13 cellular contexts compared by ENCODE assay signal in the genomic region with DNA sequence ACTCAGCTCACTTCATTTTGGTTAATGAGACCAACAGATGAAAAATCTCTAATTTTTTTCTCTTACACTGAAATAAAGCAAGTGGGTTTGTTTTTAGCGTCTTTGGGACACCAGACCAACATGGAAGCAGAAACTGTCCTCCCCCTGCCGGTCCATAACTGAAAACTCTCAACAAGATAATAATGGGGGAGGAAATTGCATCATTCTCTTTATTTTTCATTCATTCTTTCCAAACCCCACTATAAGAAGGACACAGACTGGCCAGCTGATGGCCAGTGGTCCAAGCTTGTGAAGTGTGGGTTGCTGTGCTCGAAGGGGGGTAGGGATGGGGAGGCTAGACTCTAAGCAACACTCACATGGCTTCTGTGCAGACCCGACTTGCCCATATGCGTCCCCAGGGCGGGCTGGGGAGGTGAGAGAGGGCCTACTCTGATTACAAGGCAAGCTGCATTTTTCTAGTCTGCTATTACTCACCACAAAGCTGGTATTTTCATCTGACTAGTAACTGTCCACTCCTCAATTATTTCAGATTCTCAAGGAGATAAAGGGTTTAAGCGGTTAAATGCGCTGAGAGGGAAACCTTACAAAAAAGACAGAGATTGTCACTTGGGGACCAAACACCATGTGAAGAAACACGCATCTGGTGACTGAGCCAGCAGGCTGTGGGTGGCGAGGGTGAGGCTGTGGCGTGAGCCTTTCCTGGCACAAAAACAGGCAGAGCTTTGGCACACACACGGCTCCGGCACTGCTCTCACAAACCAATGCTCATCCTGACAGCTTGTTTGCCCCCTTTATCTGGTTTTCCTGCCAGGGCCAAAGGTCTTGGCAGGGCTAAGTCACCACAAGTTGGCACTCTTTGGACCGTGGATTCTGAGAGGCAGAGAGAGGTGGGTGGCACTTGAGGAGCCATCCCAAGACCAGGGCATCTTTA. TPM values are rescaled to one million over a fixed set of nuclear protein-coding genes. Genes with fewer than 3 reads are reported as not detected.
DNase-seq lines count a peak whose midpoint lies in the region; ATAC-seq and TF ChIP-seq lines count a peak whose summit lies in the region.
"Had no signal": no experiment of that assay in that cellular context is flagged by ENCODE, and none has a peak within 500 bp of the region (broad histone marks: within the 10 kb centered on the region; RNA-seq: fewer than 3 reads in every experiment).

No MANE protein-coding gene starts in this region.

- H3K36me3 Mint-ChIP-seq in activated B cell treated with CpG ODN at 0.5 μM for 24 hours (ENCODE audit: low read depth): peaks cover 98% of the 10 kb centered on the region

- H3K27me3 Mint-ChIP-seq in activated B cell treated with CpG ODN at 0.5 μM for 24 hours: no peaks in the 10 kb centered on the region

- no peak overlapping the region for H3K4me3 Mint-ChIP-seq in activated B cell treated with CpG ODN at 0.5 μM for 24 hours

- CTCF ChIA-PET in activated B cell treated with CpG ODN at 0.5 μM for 24 hours (lab: Charles Lee): no interaction called here

- peak overlapping the region; percentile 54 for H3K27ac Mint-ChIP-seq in activated B cell treated with CpG ODN at 0.5 μM for 24 hours

- POLR2A ChIA-PET in activated B cell treated with CpG ODN at 0.5 μM for 24 hours (lab: Charles Lee): interaction anchor here (1.7 kb wide), 1 partner anchor 14 kb away, joined by 3 read pairs; no protein-coding TSS in a partner anchor

- H3K9me3 Mint-ChIP-seq in activated B cell treated with CpG ODN at 0.5 μM for 24 hours: no peaks in the 10 kb centered on the region

- DNase-seq in G401 (ENCODE audit: low spot score) (peak; percentile 46), activated B cell treated with CpG ODN at 0.5 μM for 24 hours (no peak), globus pallidus (ENCODE audit: low spot score) (peak; percentile 53), posterior cingulate gyrus (peak; percentile 38 to 94 (median 62)), T-helper 1 cell (no peak), GM10266 (ENCODE audit: extremely low spot score) (no peak), HK-2 (ENCODE audit: unreplicated experiment) (no peak)
- DNase-seq: activated T-cell treated with anti-CD3 and anti-CD28 coated beads for 4 hours; effector memory CD4-positive, alpha-beta T cell; foreskin melanocyte; stimulated activated CD4-positive, alpha-beta T cell treated with anti-CD3 and anti-CD28 coated beads, Interleukin-4, amount 100 ng/mL, for 4 hours; stimulated activated naive CD4-positive, alpha-beta T cell had no signal

- in situ Hi-C loops in G401 (cut with HindIII; ENCODE audit: low sequenced_read_pairs): no loop called here

- no peaks in the 10 kb centered on the region for H3K4me1 Mint-ChIP-seq in activated B cell treated with CpG ODN at 0.5 μM for 24 hours

- ATAC-seq in activated B cell treated with CpG ODN at 0.5 μM for 24 hours (ENCODE audit: low read depth) (no peak), GM21619 (IDR thresholded peaks at IDR 0.05; ENCODE audit: unreplicated experiment) (no peak)

- intact Hi-C loops in activated B cell treated with CpG ODN at 0.5 μM for 24 hours (cut with micrococcal nuclease) (no loop called here), posterior cingulate gyrus (cut with DNase I) (loop anchor here (10.0 kb wide), 1 partner anchor 100 kb away; no protein-coding TSS in a partner anchor)

- TF ChIP-seq CTCF in activated B cell treated with CpG ODN at 0.5 μM for 24 hours (IDR thresholded peaks at IDR 0.05) (no peak), GM10266 (IDR thresholded peaks at IDR 0.05; ENCODE audit: control insufficient read depth, insufficient read depth, low read depth, missing control alignments) (no peak)

RNA-seq across cellular contexts. Expression of a gene that starts 38.2 kb away (rescaled TPM):
- total RNA-seq in G401 (2014; rRNA removed; shearing (Covaris generic)): 4.4 and 12.5 TPM in 2 replicates
- total RNA-seq in activated B cell treated with CpG ODN at 0.5 μM for 24 hours: 160 and 186 TPM in 2 replicates

RNA-seq across cellular contexts. Expression of a gene that starts 45.3 kb away (rescaled TPM):
- total RNA-seq in G401 (2014; rRNA removed; shearing (Covaris generic)): 27.0 and 28.0 TPM in 2 replicates
- 140 and 163 TPM in 2 replicates for total RNA-seq in activated B cell treated with CpG ODN at 0.5 μM for 24 hours

Comparison
In these comparisons a context has a peak if more than half of its experiments do, and no peak if none do; other contexts are left out.
1. DNase-seq: peak in G401 (single experiment), globus pallidus (single experiment) and posterior cingulate gyrus (10 of 10); none in activated B cell treated with CpG ODN at 0.5 μM for 24 hours (single experiment), T-helper 1 cell (0 of 5), GM10266 (single experiment) and HK-2 (single experiment).
2. RNA of a gene that starts 38.2 kb away (total RNA-seq): 160 to 186 TPM in activated B cell treated with CpG ODN at 0.5 μM for 24 hours; 4.4 to 12.5 TPM in G401; every median in the first group is over 10 times any median in the second.